20 cellular contexts compared by ENCODE assay signal in the genomic region with DNA sequence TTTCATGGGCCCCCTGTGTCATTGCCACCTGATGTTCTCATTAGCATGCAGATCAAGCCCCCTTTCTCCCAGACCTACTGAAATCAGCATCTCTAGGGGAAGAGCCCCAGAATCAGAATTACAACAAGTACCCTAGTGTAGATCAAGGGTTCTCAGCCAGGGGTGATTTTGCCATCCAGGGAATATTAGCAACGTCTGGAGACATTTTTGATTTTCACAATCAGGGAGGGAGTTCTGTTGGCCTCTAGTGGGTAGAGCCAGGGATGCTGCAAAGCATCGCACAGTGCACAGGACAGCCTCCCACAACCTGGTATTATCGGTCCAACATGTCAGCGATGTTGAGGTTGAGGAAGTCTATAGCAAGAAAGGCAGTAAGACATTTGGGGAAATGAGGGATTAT. TPM values are rescaled to one million over a fixed set of nuclear protein-coding genes. Genes with fewer than 3 reads are reported as not detected.
DNase-seq lines count a peak whose midpoint lies in the region; ATAC-seq, FAIRE-seq and TF ChIP-seq lines count a peak whose summit lies in the region.
"Had no signal": no experiment of that assay in that cellular context is flagged by ENCODE, and none has a peak within 500 bp of the region (broad histone marks: within the 10 kb centered on the region; RNA-seq: fewer than 3 reads in every experiment).

No MANE protein-coding gene starts in this region.

- ATAC-seq in activated CD8-positive, alpha-beta memory T cell treated with anti-CD3 and anti-CD28 coated beads, Interleukin-2, amount 10 ng/mL, durations not matched to agents 7 days and 5 days: no peak
- ATAC-seq in K562: no peak
- ATAC-seq: activated CD4-positive, CD25-positive, alpha-beta regulatory T cell treated with anti-CD3 and anti-CD28 coated beads, Interleukin-2, amount 50 U/mL, for 24 hours; GM12878 had no signal

- H3K27me3 ChIP-seq in Loucy (ENCODE audit: insufficient read depth, low read length, poor library complexity, severe bottlenecking) (no peaks in the 10 kb centered on the region), K562 (ENCODE audit: control insufficient read depth in 2 of 2, insufficient read depth in 2 of 2, low read length in 2 of 2) (no peaks in the 10 kb centered on the region)

- no TSS peak for BruUV-seq in K562 (replicated peaks; lab: Mats Ljungman, UMichigan)

- no peak for TF ChIP-seq POLR2A in K562 (conservative IDR thresholded peaks at IDR 0.05)

- in situ Hi-C loops in K562 (cut with MboI): loop anchor here (25.0 kb wide), 1 partner anchor 507 kb away; no protein-coding TSS in a partner anchor

- H3K9me3 ChIP-seq in Loucy (ENCODE audit: insufficient read depth, low read depth, low read length): no peaks in the 10 kb centered on the region
- no peaks in the 10 kb centered on the region for H3K9me3 ChIP-seq in K562 (replicated peaks; ENCODE audit: control insufficient read depth, insufficient read depth, low read depth, low read length)
- H3K9me3 ChIP-seq: left ventricle myocardium inferior had no signal

- CTCF ChIA-PET in activated CD8-positive, alpha-beta memory T cell treated with anti-CD3 and anti-CD28 coated beads, Interleukin-2, amount 10 ng/mL, durations not matched to agents 7 days and 5 days (lab: Charles Lee): interaction anchor here (1.0 to 1.9 kb wide), 2 partner anchors 17 to 42 kb away, joined by 3 to 6 read pairs; no protein-coding TSS in a partner anchor
- CTCF ChIA-PET in K562 (lab: Yijun Ruan, JAX; ENCODE audit: low intra/inter-chr PET ratio): no interaction called here

- no peak for TF ChIP-seq EP300 in K562 (IDR thresholded peaks at IDR 0.05; ENCODE audit: low read length)

- 57% methylated on average over 4 of the region's 4 CpGs for WGBS in K562 (ENCODE audit: insufficient coverage, low coverage, missing lambda C conversion rate)

- TF ChIP-seq CTCF in Loucy (conservative IDR thresholded peaks at IDR 0.05; ENCODE audit: low read length) (no peak), K562 (IDR thresholded peaks at IDR 0.05 in 2 of 3, conservative IDR thresholded peaks at IDR 0.05 in 1 of 3; ENCODE audit: insufficient read depth in 2 of 3, low read depth in 1 of 3, low read length in 3 of 3) (no peak)

- peaks cover 13% of the 10 kb centered on the region; the same call in 1 of the 2 replicates for H3F3A ChIP-seq in Loucy (ENCODE audit: low read depth)

- H3K4me3 ChIP-seq in Loucy (ENCODE audit: low read length, poor library complexity, severe bottlenecking): peak overlapping the region; percentile 63
- H3K4me3 ChIP-seq in K562: no peak overlapping the region
- no peak overlapping the region for H3K4me3 ChIP-seq in skin epidermis
- H3K4me3 ChIP-seq: GM12878, left ventricle myocardium inferior had no signal

- H3K4me2 ChIP-seq in Loucy (ENCODE audit: low read depth, low read length, poor library complexity, severe bottlenecking) (peak overlapping the region; percentile 80), K562 (ENCODE audit: insufficient read depth, low read length) (no peak overlapping the region)

- H3K9ac ChIP-seq in Loucy (ENCODE audit: low read depth, low read length, poor library complexity, severe bottlenecking) (peak overlapping the region; percentile 65), K562 (ENCODE audit: insufficient read depth in 1 of 2, low read depth in 2 of 2, low read length in 2 of 2) (no peak overlapping the region)

- no peak for DNase-seq in activated CD8-positive, alpha-beta memory T cell treated with anti-CD3 and anti-CD28 coated beads, Interleukin-2, amount 10 ng/mL, durations not matched to agents 7 days and 5 days
- DNase-seq in activated CD8-positive, alpha-beta memory T cell treated with anti-CD3 and anti-CD28 coated beads for 24 hours: no peak
- DNase-seq in K562 (ENCODE audit: extremely low read depth in 1 of 4, low spot score in 3 of 4) (no peak), DMS153 (lab: John Stamatoyannopoulos, UW) (no peak), cortex of kidney (lab: John Stamatoyannopoulos, UW) (no peak), C1 segment of cervical spinal cord (lab: John Stamatoyannopoulos, UW) (no peak)
- DNase-seq: COR-L47; left ventricle myocardium inferior; NCI-H1436 treated with DMSO at 0.1 percent for 48 hours; NCI-H226; NK-92 treated with Interleukin-12 subunit alpha and Interleukin-12 subunit beta, amount 100 ng/mL, for 24 hours; substantia nigra had no signal

- H3K4me1 Mint-ChIP-seq in activated CD8-positive, alpha-beta memory T cell treated with anti-CD3 and anti-CD28 coated beads, Interleukin-2, amount 10 ng/mL, durations not matched to agents 7 days and 5 days: peaks cover 82% of the 10 kb centered on the region

- no peak overlapping the region for H2AFZ ChIP-seq in Loucy (ENCODE audit: low read length)
- H2AFZ ChIP-seq in K562 (ENCODE audit: low read depth, low read length): no peak overlapping the region

- intact Hi-C loops in K562 (cut with micrococcal nuclease): no loop called here

- TF ChIP-seq RAD21 in K562 (CRISPR knock-in tag; conservative IDR thresholded peaks at IDR 0.05 in 1 of 2, IDR thresholded peaks at IDR 0.05 in 1 of 2): no peak

- FAIRE-seq in K562 (lab: Jason Lieb, UNC): no peak
- FAIRE-seq: astrocyte, colon, frontal cortex, G401.6, GM12878 had no signal

- peaks cover 66% of the 10 kb centered on the region for H3K36me3 Mint-ChIP-seq in activated CD8-positive, alpha-beta memory T cell treated with anti-CD3 and anti-CD28 coated beads, Interleukin-2, amount 10 ng/mL, durations not matched to agents 7 days and 5 days

- POLR2A ChIA-PET in K562 (lab: Yijun Ruan, JAX): no interaction called here

- no peak overlapping the region for H3K27ac ChIP-seq in K562 (ENCODE audit: extremely low read depth, low read depth, low read length)
- peak overlapping the region in 13 of 21 experiments; percentile 16 to 83 (median 37) for H3K27ac ChIP-seq in skin epidermis
- H3K27ac ChIP-seq: left ventricle myocardium inferior had no signal

- H3K9me3 Mint-ChIP-seq in activated CD8-positive, alpha-beta memory T cell treated with anti-CD3 and anti-CD28 coated beads, Interleukin-2, amount 10 ng/mL, durations not matched to agents 7 days and 5 days (ENCODE audit: low read depth): no peaks in the 10 kb centered on the region

- no peaks in the 10 kb centered on the region for H3K27me3 Mint-ChIP-seq in activated CD8-positive, alpha-beta memory T cell treated with anti-CD3 and anti-CD28 coated beads, Interleukin-2, amount 10 ng/mL, durations not matched to agents 7 days and 5 days

- H3K27ac Mint-ChIP-seq in activated CD8-positive, alpha-beta memory T cell treated with anti-CD3 and anti-CD28 coated beads, Interleukin-2, amount 10 ng/mL, durations not matched to agents 7 days and 5 days: peak overlapping the region; percentile 88

- H3K36me3 ChIP-seq in Loucy (ENCODE audit: insufficient read depth, low read length) (no peaks in the 10 kb centered on the region), K562 (ENCODE audit: control insufficient read depth, insufficient read depth, low read length) (peaks cover 8% of the 10 kb centered on the region; the same call in 1 of the 3 replicates)

- H3K79me2 ChIP-seq in Loucy (ENCODE audit: insufficient read depth, low read length): peaks cover 13% of the 10 kb centered on the region; the same call in 1 of the 2 replicates
- H3K79me2 ChIP-seq in K562 (ENCODE audit: control insufficient read depth, insufficient read depth, low read length): no peaks in the 10 kb centered on the region

- H3K9me1 ChIP-seq in K562 (ENCODE audit: control insufficient read depth, insufficient read depth, low read length): no peaks in the 10 kb centered on the region

- H3K9me2 ChIP-seq in Loucy (replicated peaks; ENCODE audit: low read depth, low read length): no peaks in the 10 kb centered on the region

- peak overlapping the region; percentile 17 for H3K4me3 Mint-ChIP-seq in activated CD8-positive, alpha-beta memory T cell treated with anti-CD3 and anti-CD28 coated beads, Interleukin-2, amount 10 ng/mL, durations not matched to agents 7 days and 5 days

- H3K4me1 ChIP-seq in Loucy (ENCODE audit: insufficient read depth, low read length, poor library complexity, severe bottlenecking) (peaks cover 77% of the 10 kb centered on the region), K562 (replicated peaks in 1 of 2; ENCODE audit: control insufficient read depth in 2 of 2, insufficient read depth in 2 of 2, low read length in 2 of 2) (peaks cover 0 to 13% of the 10 kb centered on the region in 2 experiments; a peak in 3 of 5 replicates)

- H4K20me1 ChIP-seq in Loucy (ENCODE audit: insufficient read depth, low read length, poor library complexity, severe bottlenecking) (no peaks in the 10 kb centered on the region), K562 (replicated peaks; ENCODE audit: control insufficient read depth, insufficient read depth, low read length) (no peaks in the 10 kb centered on the region)

RNA-seq across cellular contexts. Expression of gene AMZ2, which starts 7.3 kb away (rescaled TPM):
- total RNA-seq in activated CD8-positive, alpha-beta memory T cell treated with anti-CD3 and anti-CD28 coated beads, Interleukin-2, amount 10 ng/mL, durations not matched to agents 7 days and 5 days: 100 to 1,000 TPM; 106 to 107 TPM
- 14.4 and 17.0 TPM in 2 replicates for total RNA-seq in K562 (2011; cell fraction: chromatin; rRNA removed; ENCODE audit: low replicate concordance)
- 12.1 and 12.7 TPM in 2 replicates for total RNA-seq in K562 (2011; cell fraction: nucleolus; rRNA removed)
- 14.9 and 16.1 TPM in 2 replicates for total RNA-seq in K562 (2011; cell fraction: nucleoplasm; rRNA removed)
- 22.6 and 30.9 TPM in 2 replicates for total RNA-seq in K562 (2014; rRNA removed)
- 52.6 and 57.9 TPM in 2 replicates for total RNA-seq in K562 (2014; rRNA removed; fragmentation: Illumina TruSeq; extraction: Trizol)
- total RNA-seq in K562 (2015; rRNA removed; fragmentation: Illumina TruSeq; extraction: Trizol): 44.8 and 47.0 TPM in 2 replicates
- 41.1 and 43.2 TPM in 2 replicates for total RNA-seq in K562 (2021)
- 54.0 and 59.2 TPM in 2 replicates for polyA plus RNA-seq in K562 (2011; rRNA removed)
- 29.8 and 49.7 TPM in 2 replicates for polyA plus RNA-seq in K562 (2011; cell fraction: cytosol; rRNA removed)
- polyA plus RNA-seq in K562 (2011; cell fraction: nucleus; rRNA removed): 38.0 and 55.7 TPM in 2 replicates
- 51.0 and 61.3 TPM in 2 replicates for polyA plus RNA-seq in K562 (2012)
- 75.2 and 92.2 TPM in 2 replicates for polyA plus RNA-seq in K562 (2014; fragmentation: Illumina TruSeq; extraction: Trizol)
- 10 to 100 TPM; 56.9 to 74.5 TPM for polyA plus RNA-seq in K562 (2014; fragmentation: Nextera tagmentation; extraction: Ambion mirVana)
- polyA plus RNA-seq in K562 (2014; rRNA removed): 34.8 and 41.8 TPM in 2 replicates
- polyA minus RNA-seq in K562 (2011; rRNA and poly(A)+ RNA removed): 32.1 and 35.0 TPM in 2 replicates
- 8.7 and 11.4 TPM in 2 replicates for polyA minus RNA-seq in K562 (2011; cell fraction: cytosol; rRNA and poly(A)+ RNA removed)
- polyA minus RNA-seq in K562 (2011; cell fraction: nucleus; rRNA and poly(A)+ RNA removed): 9.0 and 16.4 TPM in 2 replicates

RNA-seq across cellular contexts. Expression of gene SLC16A6, which starts 35.8 kb away (rescaled TPM):
- 10 to 100 TPM in 1 of 2 experiments, 1 to 10 TPM in 1; 6.0 to 10.7 TPM for total RNA-seq in activated CD8-positive, alpha-beta memory T cell treated with anti-CD3 and anti-CD28 coated beads, Interleukin-2, amount 10 ng/mL, durations not matched to agents 7 days and 5 days
- 0.14 and 0.33 TPM in 2 replicates for total RNA-seq in K562 (2011; cell fraction: chromatin; rRNA removed; ENCODE audit: low replicate concordance)
- total RNA-seq in K562 (2011; cell fraction: nucleolus; rRNA removed): 0.17 TPM in 1 of 2 replicates, not detected in the other
- 0.23 and 0.51 TPM in 2 replicates for total RNA-seq in K562 (2011; cell fraction: nucleoplasm; rRNA removed)
- total RNA-seq in K562 (2014; rRNA removed) (0.04 and 0.05 TPM in 2 replicates), K562 (2014; rRNA removed; fragmentation: Illumina TruSeq; extraction: Trizol) (0.15 and 0.26 TPM in 2 replicates), K562 (2015; rRNA removed; fragmentation: Illumina TruSeq; extraction: Trizol) (0.11 and 0.15 TPM in 2 replicates), K562 (2021) (0.16 and 0.42 TPM in 2 replicates)
- polyA plus RNA-seq in K562 (2011; rRNA removed) (0.05 and 0.11 TPM in 2 replicates), K562 (2014; fragmentation: Illumina TruSeq; extraction: Trizol) (0.11 and 0.31 TPM in 2 replicates), K562 (2014; fragmentation: Nextera tagmentation; extraction: Ambion mirVana) (under 1 TPM; 0.08 to 0.27 TPM), K562 (2014; rRNA removed) (0.07 and 0.15 TPM in 2 replicates)
- polyA plus RNA-seq in K562 (2011; cell fraction: cytosol; rRNA removed): 0.04 TPM in 1 of 2 replicates, not detected in the other
- 0.10 and 0.11 TPM in 2 replicates for polyA plus RNA-seq in K562 (2011; cell fraction: nucleus; rRNA removed)
- polyA plus RNA-seq in K562 (2012): 0.17 and 0.21 TPM in 2 replicates
- polyA minus RNA-seq in K562 (2011; rRNA and poly(A)+ RNA removed): 0.39 TPM in 1 of 2 replicates, not detected in the other
- polyA minus RNA-seq in K562 (2011; cell fraction: cytosol; rRNA and poly(A)+ RNA removed): 0.67 and 1.3 TPM in 2 replicates
- 0.27 TPM in 1 of 2 replicates, not detected in the other for polyA minus RNA-seq in K562 (2011; cell fraction: nucleus; rRNA and poly(A)+ RNA removed)

RNA-seq across cellular contexts. Expression of gene ARSG, which starts 36.1 kb away (rescaled TPM):
- total RNA-seq in activated CD8-positive, alpha-beta memory T cell treated with anti-CD3 and anti-CD28 coated beads, Interleukin-2, amount 10 ng/mL, durations not matched to agents 7 days and 5 days: 10 to 100 TPM; 12.5 to 24.6 TPM
- total RNA-seq in K562 (2011; cell fraction: chromatin; rRNA removed; ENCODE audit: low replicate concordance): 5.9 and 6.9 TPM in 2 replicates
- 2.2 and 3.3 TPM in 2 replicates for total RNA-seq in K562 (2011; cell fraction: nucleolus; rRNA removed)
- total RNA-seq in K562 (2011; cell fraction: nucleoplasm; rRNA removed): 3.2 and 7.3 TPM in 2 replicates
- total RNA-seq in K562 (2014; rRNA removed): 1.7 and 1.8 TPM in 2 replicates
- 2.1 and 3.1 TPM in 2 replicates for total RNA-seq in K562 (2014; rRNA removed; fragmentation: Illumina TruSeq; extraction: Trizol)
- 1.6 and 2.1 TPM in 2 replicates for total RNA-seq in K562 (2015; rRNA removed; fragmentation: Illumina TruSeq; extraction: Trizol)
- total RNA-seq in K562 (2021): 1.1 and 1.6 TPM in 2 replicates
- 0.64 and 1.4 TPM in 2 replicates for polyA plus RNA-seq in K562 (2011; rRNA removed)
- 1.3 and 1.8 TPM in 2 replicates for polyA plus RNA-seq in K562 (2011; cell fraction: cytosol; rRNA removed)
- 1.6 and 1.9 TPM in 2 replicates for polyA plus RNA-seq in K562 (2011; cell fraction: nucleus; rRNA removed)
- 1.5 and 2.5 TPM in 2 replicates for polyA plus RNA-seq in K562 (2012)
- polyA plus RNA-seq in K562 (2014; fragmentation: Illumina TruSeq; extraction: Trizol): 3.8 and 5.6 TPM in 2 replicates
- polyA plus RNA-seq in K562 (2014; fragmentation: Nextera tagmentation; extraction: Ambion mirVana): 1 to 10 TPM; 1.0 to 1.8 TPM
- polyA plus RNA-seq in K562 (2014; rRNA removed): 3.7 and 3.8 TPM in 2 replicates
- polyA minus RNA-seq in K562 (2011; rRNA and poly(A)+ RNA removed): 1.3 and 3.0 TPM in 2 replicates
- polyA minus RNA-seq in K562 (2011; cell fraction: cytosol; rRNA and poly(A)+ RNA removed): not detected in 2 replicates
- polyA minus RNA-seq in K562 (2011; cell fraction: nucleus; rRNA and poly(A)+ RNA removed): 0.81 and 1.9 TPM in 2 replicates

Comparison
In these comparisons a context has a peak if more than half of its experiments do, and no peak if none do; other contexts are left out.
1. RNA of gene SLC16A6, which starts 35.8 kb away (total RNA-seq): 6.0 to 10.7 TPM in activated CD8-positive, alpha-beta memory T cell treated with anti-CD3 and anti-CD28 coated beads, Interleukin-2, amount 10 ng/mL, durations not matched to agents 7 days and 5 days; 0.04 to 0.51 TPM in K562; every median in the first group is over 4 times any median in the second.